Comparison of ENCODE assay signal across 8 cellular contexts in genomic region chr5:30040483-30041116, GRCh38.
DNase-seq lines count a peak whose midpoint lies in the region; ATAC-seq and TF ChIP-seq lines count a peak whose summit lies in the region.

No MANE protein-coding gene starts in this region.

- H3K4me3 ChIP-seq in HL-60 (replicated peaks; ENCODE audit: insufficient read depth, low read length) (no peak overlapping the region), lower lobe of right lung (no peak overlapping the region)
- H3K4me3 ChIP-seq in CD4-positive, alpha-beta memory T cell (ENCODE audit: low read length in 2 of 2): no peak overlapping the region

- H3K4me1 ChIP-seq in lower lobe of right lung: no peaks in the 10 kb centered on the region
- no peaks in the 10 kb centered on the region for H3K4me1 ChIP-seq in CD4-positive, alpha-beta memory T cell (ENCODE audit: insufficient read depth, low read length)

- H3K4me3 Mint-ChIP-seq in brain: no peak overlapping the region
- no peak overlapping the region for H3K4me3 Mint-ChIP-seq in CD4-positive, alpha-beta memory T cell

- no peaks in the 10 kb centered on the region for H3K27me3 ChIP-seq in HL-60 (ENCODE audit: insufficient read depth, poor library complexity, severe bottlenecking)
- no peaks in the 10 kb centered on the region for H3K27me3 ChIP-seq in lower lobe of right lung (ENCODE audit: low read depth)
- H3K27me3 ChIP-seq in CD4-positive, alpha-beta memory T cell (ENCODE audit: insufficient read depth, low read length): no peaks in the 10 kb centered on the region

- H3K27ac Mint-ChIP-seq in brain: peak overlapping the region in 1 of 5 experiments; percentile 3
- no peak overlapping the region for H3K27ac Mint-ChIP-seq in CD4-positive, alpha-beta memory T cell

- TF ChIP-seq CTCF in HL-60 (IDR thresholded peaks at IDR 0.05; ENCODE audit: insufficient read depth, low read length) (peak; percentile 51), brain (conservative IDR thresholded peaks at IDR 0.05) (peak; percentile 76 to 89), lower lobe of right lung (IDR thresholded peaks at IDR 0.05) (peak; percentile 46)

- intact Hi-C loops in lower lobe of right lung (cut with DNase I): no loop called here
- intact Hi-C loops in CD4-positive, alpha-beta memory T cell (cut with micrococcal nuclease): no loop called here

- no peaks in the 10 kb centered on the region for H3K9me3 ChIP-seq in lower lobe of right lung
- no peaks in the 10 kb centered on the region for H3K9me3 ChIP-seq in CD4-positive, alpha-beta memory T cell (ENCODE audit: control insufficient read depth in 1 of 2, low read length in 2 of 2)

- CTCF ChIA-PET in CD4-positive, alpha-beta memory T cell (lab: Charles Lee; ENCODE audit: partially characterized antibody): no interaction called here

- H3K4me1 Mint-ChIP-seq in brain: no peaks in the 10 kb centered on the region
- H3K4me1 Mint-ChIP-seq in CD4-positive, alpha-beta memory T cell: no peaks in the 10 kb centered on the region

- ATAC-seq in lower lobe of right lung: peak in 1 of 2 donors; percentile 29
- no peak for ATAC-seq in GM21786 (IDR thresholded peaks at IDR 0.05; ENCODE audit: unreplicated experiment)

- H3K27ac ChIP-seq in HL-60 (replicated peaks) (no peak overlapping the region), lower lobe of right lung (no peak overlapping the region)
- no peak overlapping the region for H3K27ac ChIP-seq in CD4-positive, alpha-beta memory T cell (ENCODE audit: low read depth, low read length)

- POLR2A ChIA-PET in CD4-positive, alpha-beta memory T cell (lab: Charles Lee; ENCODE audit: partially characterized antibody): no interaction called here

- no peaks in the 10 kb centered on the region for H3K36me3 Mint-ChIP-seq in brain
- no peaks in the 10 kb centered on the region for H3K36me3 Mint-ChIP-seq in CD4-positive, alpha-beta memory T cell

- H3K9me3 Mint-ChIP-seq in brain: peaks cover 0 to 2% (median 0%) of the 10 kb centered on the region in 5 experiments
- peaks cover 0 to 10% (median 2%) of the 10 kb centered on the region in 8 donors for H3K9me3 Mint-ChIP-seq in CD4-positive, alpha-beta memory T cell

- no peaks in the 10 kb centered on the region for H3K36me3 ChIP-seq in lower lobe of right lung
- no peaks in the 10 kb centered on the region for H3K36me3 ChIP-seq in CD4-positive, alpha-beta memory T cell (ENCODE audit: insufficient read depth, low read length)

- no peaks in the 10 kb centered on the region for H3K27me3 Mint-ChIP-seq in brain
- no peaks in the 10 kb centered on the region for H3K27me3 Mint-ChIP-seq in CD4-positive, alpha-beta memory T cell

- DNase-seq in NCI-H2107 treated with DMSO at 0.1 percent for 48 hours (lab: John Stamatoyannopoulos, UW; ENCODE audit: unreplicated experiment): peak; percentile 45
- no peak for DNase-seq in NCI-H2107 (lab: John Stamatoyannopoulos, UW)
- DNase-seq in HL-60 (ENCODE audit: low read depth in 1 of 2, low spot score in 1 of 2): peak; percentile 16 to 46
- DNase-seq in NCI-H526 treated with DMSO at 0.1 percent for 48 hours (lab: John Stamatoyannopoulos, UW): peak; percentile 22
- DNase-seq in lower lobe of right lung: no peak
- DNase-seq in CD4-positive, alpha-beta memory T cell: no peak

Comparison
In these comparisons a context has a peak if more than half of its experiments do, and no peak if none do; other contexts are left out.
1. DNase-seq: peak in NCI-H2107 treated with DMSO at 0.1 percent for 48 hours (single experiment), HL-60 (2 of 2) and NCI-H526 treated with DMSO at 0.1 percent for 48 hours (single experiment); none in NCI-H2107 (single experiment), lower lobe of right lung (single experiment) and CD4-positive, alpha-beta memory T cell (0 of 5).
2. Peak in every context shown above with its lines, with median percentiles within 50 percentile points of each other: CTCF ChIP-seq.